Comparison of ENCODE assay signal across 24 cellular contexts in the genomic region with DNA sequence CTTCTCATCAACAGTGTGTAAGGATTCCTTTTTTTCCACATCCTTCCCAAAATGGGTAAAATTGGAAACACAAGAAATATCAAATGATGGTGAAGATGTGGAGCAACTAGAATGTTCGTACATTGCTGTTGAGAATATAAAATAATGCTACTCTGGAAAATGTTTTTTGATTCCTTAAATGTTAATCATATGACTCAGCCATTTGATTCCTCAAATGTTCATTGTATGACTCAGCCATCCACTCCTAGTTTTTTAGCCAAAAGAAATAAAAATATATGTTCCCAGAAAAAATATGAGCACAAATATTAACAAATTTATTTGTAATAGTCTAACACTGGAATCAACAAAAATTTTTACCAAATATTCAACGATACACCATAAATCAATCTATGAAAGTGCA.
A peak's percentile ranks its signal among the peaks of the same experiment; 100 is the strongest.
DNase-seq lines count a peak whose midpoint lies in the region; ATAC-seq, FAIRE-seq and TF ChIP-seq lines count a peak whose summit lies in the region.
"Had no signal": no experiment of that assay in that cellular context is flagged by ENCODE, and none has a peak within 500 bp of the region (broad histone marks: within the 10 kb centered on the region; RNA-seq: fewer than 3 reads in every experiment).

No MANE protein-coding gene starts in this region.

- H3K4me1 ChIP-seq in ACC112 (ENCODE audit: control insufficient read depth, insufficient read depth, low read length, unreplicated experiment) (peaks cover 8% of the 10 kb centered on the region), Karpas-422 (ENCODE audit: low read length) (peaks cover 6% of the 10 kb centered on the region), aorta (ENCODE audit: control insufficient read depth in 1 of 2, insufficient read depth in 2 of 2, low read length in 2 of 2) (no peaks in the 10 kb centered on the region)
- H3K4me1 ChIP-seq: HAP-1, stomach, upper lobe of left lung had no signal

- H3K27me3 ChIP-seq in ACC112 (ENCODE audit: insufficient read depth, low read length) (no peaks in the 10 kb centered on the region), Karpas-422 (ENCODE audit: low read length) (no peaks in the 10 kb centered on the region), bronchial epithelial cell (ENCODE audit: control insufficient read depth, insufficient read depth, low read length) (no peaks in the 10 kb centered on the region), aorta (ENCODE audit: control insufficient read depth in 1 of 2, insufficient read depth in 2 of 2, low read length in 1 of 2) (no peaks in the 10 kb centered on the region)
- H3K27me3 ChIP-seq: brain microvascular endothelial cell, ovary, stomach, upper lobe of left lung had no signal

- intact Hi-C loops in aorta (cut with DNase I), result no loop called here

- no peak for FAIRE-seq in bronchial epithelial cell (lab: Jason Lieb, UNC)
- FAIRE-seq: K562 had no signal

- TF ChIP-seq CTCF in bronchial epithelial cell (IDR thresholded peaks at IDR 0.05; ENCODE audit: insufficient read depth, low read length, severe bottlenecking), result no peak
- no peak for TF ChIP-seq CTCF in foreskin fibroblast (IDR thresholded peaks at IDR 0.05; ENCODE audit: low read depth, low read length)

- H3K4me2 ChIP-seq in Karpas-422 (ENCODE audit: low read depth, low read length, poor library complexity, severe bottlenecking), result no peak overlapping the region

- no peak overlapping the region for H2AFZ ChIP-seq in ACC112 (ENCODE audit: low read length, unreplicated experiment)
- peak overlapping the region; percentile 3; the same call in 1 of the 2 replicates for H2AFZ ChIP-seq in Karpas-422 (ENCODE audit: low read length)

- H3K27ac ChIP-seq in ACC112 (ENCODE audit: low read depth, low read length) (peak overlapping the region; percentile 57), Karpas-422 (ENCODE audit: low read length) (no peak overlapping the region), aorta (ENCODE audit: low read depth in 1 of 2, low read length in 2 of 2) (no peak overlapping the region)
- H3K27ac ChIP-seq: brain microvascular endothelial cell, C4-2B, ovary, stomach, upper lobe of left lung had no signal

- H3K79me2 ChIP-seq in ACC112 (ENCODE audit: control insufficient read depth, insufficient read depth, low read length, unreplicated experiment) (no peaks in the 10 kb centered on the region), Karpas-422 (ENCODE audit: low read length) (no peaks in the 10 kb centered on the region)

- 66 to 70% methylated on average over 2 of the region's 2 CpGs for WGBS in aorta, 2 donors

- no peaks in the 10 kb centered on the region for H4K20me1 ChIP-seq in Karpas-422 (ENCODE audit: insufficient read depth, low read depth, low read length)

- H3K4me3 ChIP-seq in ACC112 (ENCODE audit: low read depth, low read length), result no peak overlapping the region; the same call in 1 of the 2 replicates
- no peak overlapping the region for H3K4me3 ChIP-seq in Karpas-422 (ENCODE audit: low read length)
- H3K4me3 ChIP-seq in bronchial epithelial cell (ENCODE audit: low read depth, low read length), result no peak overlapping the region
- H3K4me3 ChIP-seq in foreskin fibroblast (ENCODE audit: low read depth in 1 of 2, low read length in 2 of 2), result no peak overlapping the region
- no peak overlapping the region for H3K4me3 ChIP-seq in aorta (ENCODE audit: low read length in 2 of 2)
- H3K4me3 ChIP-seq: HAP-1, K562, ovary, stomach, upper lobe of left lung had no signal

- H3K9me3 ChIP-seq in Karpas-422 (ENCODE audit: low read length), result peaks cover 14% of the 10 kb centered on the region
- H3K9me3 ChIP-seq in aorta (ENCODE audit: control insufficient read depth, low read length), result peaks cover 1% of the 10 kb centered on the region
- H3K9me3 ChIP-seq: HAP-1, ovary, stomach, upper lobe of left lung had no signal

- DNase-seq in Karpas-422 (no peak), bronchial epithelial cell (ENCODE audit: low read depth) (peak; percentile 7), foreskin fibroblast (peak; percentile 9 to 45), AG08396 (ENCODE audit: low spot score) (no peak), aorta (no peak)
- no peak for DNase-seq in central memory CD4-positive, alpha-beta T cell
- DNase-seq: activated CD4-positive, alpha-beta memory T cell treated with anti-CD3 and anti-CD28 coated beads, Interleukin-2, amount 10 ng/mL, durations not matched to agents 7 days and 5 days; activated CD4-positive, CD25-positive, alpha-beta regulatory T cell; activated effector memory CD4-positive, alpha-beta T cell treated with Interleukin-2 at 50 U/mL for 16 hours; activated naive CD8-positive, alpha-beta T cell treated with anti-CD3 and anti-CD28 coated beads, Interleukin-2, amount 10 ng/mL, durations not matched to agents 7 days and 5 days; brain microvascular endothelial cell; mesenchymal stem cell; NCI-H146; NCI-H526 treated with DMSO at 0.1 percent for 48 hours; ovary; stomach; T-helper 9 cell; upper lobe of left lung had no signal

- H3K9ac ChIP-seq in Karpas-422 (ENCODE audit: low read length), result no peak overlapping the region

- ATAC-seq in GM19397 (IDR thresholded peaks at IDR 0.05; ENCODE audit: unreplicated experiment), result no peak
- ATAC-seq in aorta (ENCODE audit: low FRiP score), result no peak
- ATAC-seq: K562, sciatic nerve had no signal

- no peaks in the 10 kb centered on the region for H3K9me2 ChIP-seq in Karpas-422 (replicated peaks; ENCODE audit: insufficient read depth, low read length)

- H3K36me3 ChIP-seq in ACC112 (ENCODE audit: insufficient read depth, low read length) (no peaks in the 10 kb centered on the region), Karpas-422 (ENCODE audit: insufficient read depth, low read length) (no peaks in the 10 kb centered on the region), bronchial epithelial cell (ENCODE audit: control insufficient read depth, insufficient read depth, low read length) (no peaks in the 10 kb centered on the region), aorta (ENCODE audit: control insufficient read depth in 1 of 2, insufficient read depth in 2 of 2, low read length in 1 of 2) (no peaks in the 10 kb centered on the region)
- H3K36me3 ChIP-seq: brain microvascular endothelial cell, HAP-1, ovary, stomach, upper lobe of left lung had no signal

Comparison
In these comparisons a context has a peak if more than half of its experiments do, and no peak if none do; other contexts are left out.
1. DNase-seq: peak in bronchial epithelial cell (single experiment) and foreskin fibroblast (2 of 2); none in Karpas-422 (single experiment), central memory CD4-positive, alpha-beta T cell (single experiment), AG08396 (single experiment) and aorta (0 of 2).